Comparison of ENCODE assay signal across 8 cellular contexts in the genomic region with DNA sequence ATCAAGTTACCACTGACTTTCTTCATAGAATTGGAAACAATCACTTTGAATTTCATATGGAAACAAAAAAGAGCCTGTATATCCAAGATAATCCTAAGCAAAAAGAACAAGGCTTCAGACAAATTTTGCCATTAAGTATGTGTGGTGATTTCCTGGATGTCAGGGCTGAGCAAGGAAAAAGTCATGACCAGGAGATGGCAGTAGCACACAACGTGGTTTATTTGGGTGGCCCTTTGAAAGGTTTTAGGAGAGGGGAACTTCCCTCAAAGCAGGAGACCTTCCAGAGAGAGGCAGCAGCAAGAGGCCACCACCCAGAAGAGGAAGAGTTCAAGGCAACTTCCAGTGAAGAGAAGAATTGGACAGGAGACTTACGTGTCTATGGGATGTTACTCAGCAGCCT. TPM values are rescaled to one million over a fixed set of nuclear protein-coding genes. Genes with fewer than 3 reads are reported as not detected.
A peak's percentile ranks its signal among the peaks of the same experiment; 100 is the strongest.
DNase-seq lines count a peak whose midpoint lies in the region; ATAC-seq and TF ChIP-seq lines count a peak whose summit lies in the region.

No MANE protein-coding gene starts in this region.

- H3K27ac ChIP-seq in fibroblast of lung (ENCODE audit: insufficient read depth, low read length) = no peak overlapping the region
- H3K27ac ChIP-seq in esophagus squamous epithelium = no peak overlapping the region

- H3K9ac ChIP-seq in fibroblast of lung (ENCODE audit: insufficient read depth, low read length) = no peak overlapping the region

- no peaks in the 10 kb centered on the region for H3K79me2 ChIP-seq in fibroblast of lung (ENCODE audit: control insufficient read depth, insufficient read depth, low read length)

- TF ChIP-seq CTCF in BE2C (IDR thresholded peaks at IDR 0.05; ENCODE audit: low read depth, low read length) (peak; percentile 51), fibroblast of lung (conservative IDR thresholded peaks at IDR 0.05 in 1 of 2, IDR thresholded peaks at IDR 0.05 in 1 of 2; ENCODE audit: low read depth in 1 of 2, low read length in 2 of 2) (peak; percentile 28 to 51), esophagus squamous epithelium (IDR thresholded peaks at IDR 0.05) (peak in 2 of 6 experiments; percentile 25 to 35)

- TF ChIP-seq POLR2A in esophagus squamous epithelium (IDR thresholded peaks at IDR 0.05) = no peak

- H3K4me2 ChIP-seq in fibroblast of lung (ENCODE audit: extremely low read depth, insufficient read depth, low read length) = no peak overlapping the region

- H3K36me3 ChIP-seq in BE2C (no peaks in the 10 kb centered on the region), fibroblast of lung (ENCODE audit: control insufficient read depth, insufficient read depth, low read length) (no peaks in the 10 kb centered on the region), esophagus squamous epithelium (no peaks in the 10 kb centered on the region)

- WGBS in esophagus squamous epithelium, 2 donors = 0 to 16% methylated on average over 1 to 2 of the region's 2 CpGs

- ATAC-seq in GM18511 (IDR thresholded peaks at IDR 0.05; ENCODE audit: unreplicated experiment) (peak; percentile 64), HG03108 (IDR thresholded peaks at IDR 0.05; ENCODE audit: unreplicated experiment) (no peak)

- intact Hi-C loops in esophagus squamous epithelium (cut with DNase I) = no loop called here

- peak; percentile 11 for DNase-seq in BE2C
- peak; percentile 63 for DNase-seq in OCI-M1 (lab: John Stamatoyannopoulos, UW)
- DNase-seq in fibroblast of lung (ENCODE audit: low read depth in 2 of 2) = peak in 1 of 2 donors; percentile 22
- no peak for DNase-seq in NCI-H187 treated with DMSO at 0.1 percent for 48 hours (lab: John Stamatoyannopoulos, UW)
- DNase-seq in esophagus squamous epithelium (lab: John Stamatoyannopoulos, UW) = no peak
- no peak for DNase-seq in activated T-cell treated with anti-CD3 and anti-CD28 coated beads, Interleukin-2, amount 50 U/mL, for 48 hours

- no peaks in the 10 kb centered on the region for H3K9me3 ChIP-seq in BE2C
- H3K9me3 ChIP-seq in fibroblast of lung (ENCODE audit: control insufficient read depth, insufficient read depth, low read depth, low read length) = no peaks in the 10 kb centered on the region
- H3K9me3 ChIP-seq in esophagus squamous epithelium = no peaks in the 10 kb centered on the region

- no peak overlapping the region for H2AFZ ChIP-seq in fibroblast of lung (ENCODE audit: low read length)

- H3K4me1 ChIP-seq in BE2C = no peaks in the 10 kb centered on the region
- H3K4me1 ChIP-seq in fibroblast of lung (ENCODE audit: control insufficient read depth, extremely low read depth, insufficient read depth, low read length) = no peaks in the 10 kb centered on the region
- no peaks in the 10 kb centered on the region for H3K4me1 ChIP-seq in esophagus squamous epithelium

- H4K20me1 ChIP-seq in fibroblast of lung (ENCODE audit: control insufficient read depth, extremely low read depth, insufficient read depth, low read length) = no peaks in the 10 kb centered on the region

- H3K4me3 ChIP-seq in BE2C (ENCODE audit: low read depth, low read length) (no peak overlapping the region), fibroblast of lung (replicated peaks in 1 of 4; ENCODE audit: control extremely low read depth in 1 of 4, insufficient read depth in 1 of 4, low read depth in 3 of 4, low read length in 4 of 4) (no peak overlapping the region), esophagus squamous epithelium (no peak overlapping the region)

- H3K27me3 ChIP-seq in BE2C (no peaks in the 10 kb centered on the region), fibroblast of lung (ENCODE audit: control insufficient read depth, insufficient read depth, low read length) (no peaks in the 10 kb centered on the region), esophagus squamous epithelium (peaks cover 0 to 3% (median 0%) of the 10 kb centered on the region in 4 donors)

RNA-seq across cellular contexts. Expression of a gene that starts 18.1 kb away (rescaled TPM):
- 13.2 TPM for polyA plus RNA-seq in BE2C (2012; ENCODE audit: insufficient read depth, insufficient read length, low read depth)
- 5.1 and 8.9 TPM in 2 replicates for total RNA-seq in fibroblast of lung
- polyA plus RNA-seq in fibroblast of lung = 5.8 and 7.0 TPM in 2 replicates
- 3.5 and 4.2 TPM in 2 replicates for polyA plus RNA-seq in fibroblast of lung (2012)
- 4.8 and 7.9 TPM in 2 replicates for polyA minus RNA-seq in fibroblast of lung (ENCODE audit: low replicate concordance)
- total RNA-seq in esophagus squamous epithelium = 1 to 10 TPM; 3.2 to 8.4 (median 3.7) TPM

Comparison
In these comparisons a context has a peak if more than half of its experiments do, and no peak if none do; other contexts are left out.
1. DNase-seq: peak in BE2C (single experiment) and OCI-M1 (single experiment); none in NCI-H187 treated with DMSO at 0.1 percent for 48 hours (single experiment), esophagus squamous epithelium (single experiment) and activated T-cell treated with anti-CD3 and anti-CD28 coated beads, Interleukin-2, amount 50 U/mL, for 48 hours (0 of 2).